Comparison of ENCODE assay signal across 9 cellular contexts in the genomic region with DNA sequence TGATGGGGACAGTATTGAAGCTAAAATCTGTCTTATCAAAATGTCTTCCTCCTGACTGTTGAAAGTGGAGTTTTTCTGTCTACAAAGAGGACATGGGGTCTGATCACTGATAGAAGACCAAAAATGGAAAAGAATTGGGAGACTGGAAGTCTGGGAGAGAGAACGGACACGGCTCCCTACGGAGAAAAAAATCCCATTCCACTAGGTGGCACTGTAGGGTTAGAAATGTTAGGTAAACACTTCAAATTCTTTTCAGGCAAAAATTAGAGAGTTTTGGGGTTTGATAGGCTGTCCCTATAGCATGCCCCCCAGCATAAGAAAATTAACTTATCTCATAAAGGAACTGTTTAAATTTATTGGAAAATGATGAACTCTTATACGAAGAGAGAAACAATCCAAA.
DNase-seq lines count a peak whose midpoint lies in the region; TF ChIP-seq lines count a peak whose summit lies in the region.
"Had no signal": no experiment of that assay in that cellular context is flagged by ENCODE, and none has a peak within 500 bp of the region (broad histone marks: within the 10 kb centered on the region; RNA-seq: fewer than 3 reads in every experiment).

No MANE protein-coding gene starts in this region.

- no peaks in the 10 kb centered on the region for H3K27me3 ChIP-seq in BE2C
- no peaks in the 10 kb centered on the region for H3K27me3 ChIP-seq in effector memory CD4-positive, alpha-beta T cell (replicated peaks; ENCODE audit: control insufficient read depth, insufficient read depth, low read length, poor library complexity, severe bottlenecking)

- peak; percentile 3 for DNase-seq in BE2C
- DNase-seq in HFF-Myc (ENCODE audit: extremely low read depth, low read depth): peak; percentile 0
- peak; percentile 18 for DNase-seq in left kidney (ENCODE audit: low read depth, low spot score)
- no peak for DNase-seq in effector memory CD4-positive, alpha-beta T cell
- no peak for DNase-seq in G401 (ENCODE audit: low spot score)
- DNase-seq in activated effector memory CD4-positive, alpha-beta T cell treated with anti-CD3 and anti-CD28 coated beads, Interleukin-2, amount 50 U/mL, for 16 hours: no peak
- DNase-seq in AML-193 (lab: John Stamatoyannopoulos, UW): no peak
- DNase-seq: activated naive CD8-positive, alpha-beta T cell treated with anti-CD3 and anti-CD28 coated beads, Interleukin-2, amount 10 ng/mL, durations not matched to agents 7 days and 5 days had no signal

- H3K4me3 ChIP-seq in BE2C (ENCODE audit: low read depth, low read length) (no peak overlapping the region), HFF-Myc (replicated peaks; ENCODE audit: low read depth, low read length) (no peak overlapping the region)
- no peak overlapping the region for H3K4me3 ChIP-seq in effector memory CD4-positive, alpha-beta T cell (ENCODE audit: insufficient read depth, low read depth, low read length, poor library complexity, severe bottlenecking)

- H3K27ac ChIP-seq in VCaP: no peak overlapping the region
- no peak overlapping the region for H3K27ac ChIP-seq in effector memory CD4-positive, alpha-beta T cell (ENCODE audit: insufficient read depth, low read length, poor library complexity, severe bottlenecking)

- no peaks in the 10 kb centered on the region for H3K36me3 ChIP-seq in BE2C
- H3K36me3 ChIP-seq in effector memory CD4-positive, alpha-beta T cell (ENCODE audit: control insufficient read depth, insufficient read depth, low read length): no peaks in the 10 kb centered on the region

- no peaks in the 10 kb centered on the region for H3K4me1 ChIP-seq in BE2C
- H3K4me1 ChIP-seq in effector memory CD4-positive, alpha-beta T cell (ENCODE audit: control insufficient read depth, insufficient read depth, low read length, poor library complexity, severe bottlenecking): no peaks in the 10 kb centered on the region

- in situ Hi-C loops in G401 (cut with HindIII; ENCODE audit: low sequenced_read_pairs): no loop called here

- TF ChIP-seq CTCF in BE2C (IDR thresholded peaks at IDR 0.05; ENCODE audit: low read depth, low read length) (peak; percentile 42), HFF-Myc (IDR thresholded peaks at IDR 0.05; ENCODE audit: low read depth, low read length, missing control alignments) (no peak), VCaP (conservative IDR thresholded peaks at IDR 0.05) (peak; percentile 62)

- no peaks in the 10 kb centered on the region for H3K9me3 ChIP-seq in BE2C
- H3K9me3 ChIP-seq in effector memory CD4-positive, alpha-beta T cell (ENCODE audit: control insufficient read depth, low read length): no peaks in the 10 kb centered on the region

Comparison
In these comparisons a context has a peak if more than half of its experiments do, and no peak if none do; other contexts are left out.
1. DNase-seq: peak in BE2C (single experiment), HFF-Myc (single experiment) and left kidney (single experiment); none in effector memory CD4-positive, alpha-beta T cell (0 of 3), G401 (single experiment), activated effector memory CD4-positive, alpha-beta T cell treated with anti-CD3 and anti-CD28 coated beads, Interleukin-2, amount 50 U/mL, for 16 hours (single experiment) and AML-193 (0 of 2).